ENCODE assay signal across 29 cellular contexts in genomic region chr14:100880271-100881101, GRCh38. TPM values are rescaled to one million over a fixed set of nuclear protein-coding genes. Genes with fewer than 3 reads are reported as not detected.
"Had no signal": no experiment of that assay in that cellular context is flagged by ENCODE, and none has a peak within 500 bp of the region (broad histone marks: within the 10 kb centered on the region; RNA-seq: fewer than 3 reads in every experiment).

No MANE protein-coding gene starts in this region.

- H3K27ac Mint-ChIP-seq: activated CD8-positive, alpha-beta T cell treated with anti-CD3 and anti-CD28 coated beads, Interleukin-2, amount 10 ng/mL, durations not matched to agents 7 days and 5 days; activated naive CD8-positive, alpha-beta T cell treated with anti-CD3 and anti-CD28 coated beads, Interleukin-2, amount 10 ng/mL, durations not matched to agents 7 days and 5 days; T-helper 17 cell; WTC11 had no signal

- H3K4me3 ChIP-seq: adrenal gland, breast epithelium had no signal

- H3K36me3 Mint-ChIP-seq: activated naive CD8-positive, alpha-beta T cell treated with anti-CD3 and anti-CD28 coated beads, Interleukin-2, amount 10 ng/mL, durations not matched to agents 7 days and 5 days had no signal

- H3K4me1 Mint-ChIP-seq: activated naive CD8-positive, alpha-beta T cell treated with anti-CD3 and anti-CD28 coated beads, Interleukin-2, amount 10 ng/mL, durations not matched to agents 7 days and 5 days; T-helper 17 cell; WTC11 had no signal

- H3K9me3 ChIP-seq: adrenal gland had no signal

- ATAC-seq: activated CD8-positive, alpha-beta T cell treated with anti-CD3 and anti-CD28 coated beads, Interleukin-2, amount 10 ng/mL, durations not matched to agents 7 days and 5 days; Panc1; T-helper 17 cell; WTC11 had no signal

- H3K9me3 Mint-ChIP-seq: activated naive CD8-positive, alpha-beta T cell treated with anti-CD3 and anti-CD28 coated beads, Interleukin-2, amount 10 ng/mL, durations not matched to agents 7 days and 5 days had no signal

- H3K27me3 Mint-ChIP-seq: activated naive CD8-positive, alpha-beta T cell treated with anti-CD3 and anti-CD28 coated beads, Interleukin-2, amount 10 ng/mL, durations not matched to agents 7 days and 5 days had no signal

- H3K36me3 ChIP-seq: breast epithelium had no signal

- H3K4me1 ChIP-seq: breast epithelium had no signal

- H3K4me3 Mint-ChIP-seq: activated CD8-positive, alpha-beta T cell treated with anti-CD3 and anti-CD28 coated beads, Interleukin-2, amount 10 ng/mL, durations not matched to agents 7 days and 5 days; activated naive CD8-positive, alpha-beta T cell treated with anti-CD3 and anti-CD28 coated beads, Interleukin-2, amount 10 ng/mL, durations not matched to agents 7 days and 5 days; T-helper 17 cell; WTC11 had no signal

- DNase-seq: activated CD4-positive, alpha-beta T cell treated with anti-CD3 and anti-CD28 coated beads for 48 hours; activated CD4-positive, alpha-beta T cell treated with anti-CD3 and anti-CD28 coated beads, Interleukin-2, amount 50 U/mL, for 4 hours; activated CD4-positive, CD25-positive, alpha-beta regulatory T cell treated with anti-CD3 and anti-CD28 coated beads, Interleukin-2, amount 50 U/mL, for 72 hours; activated CD8-positive, alpha-beta memory T cell treated with anti-CD3 and anti-CD28 coated beads, Interleukin-2, amount 50 U/mL, for 48 hours; activated CD8-positive, alpha-beta T cell treated with anti-CD3 and anti-CD28 coated beads, Interleukin-2, amount 10 ng/mL, durations not matched to agents 7 days and 5 days; activated naive CD4-positive, alpha-beta T cell treated with anti-CD3 and anti-CD28 coated beads, Interleukin-2, amount 50 U/mL, for 16 hours; activated naive CD8-positive, alpha-beta T cell treated with anti-CD3 and anti-CD28 coated beads, Interleukin-2, amount 10 ng/mL, durations not matched to agents 7 days and 5 days; activated T-cell treated with anti-CD3 and anti-CD28 coated beads, Interleukin-2, amount 50 U/mL, for 1 hour; adrenal gland; anterior cingulate cortex; IMR-90; KBM-7; NCI-H1048; NCI-H1930; NCI-H2107; NCI-H2171 treated with DMSO at 0.1 percent for 48 hours; NCI-H226; NCI-H526; NCI-H774; RPMI8226; SHP77 treated with DMSO at 0.1 percent for 48 hours; T-helper 17 cell; T-helper 9 cell had no signal

RNA-seq across cellular contexts. Expression of gene RTL1, which starts 23.0 kb away (rescaled TPM):
- total RNA-seq: activated CD8-positive, alpha-beta T cell treated with anti-CD3 and anti-CD28 coated beads, Interleukin-2, amount 10 ng/mL, durations not matched to agents 7 days and 5 days; activated naive CD8-positive, alpha-beta T cell treated with anti-CD3 and anti-CD28 coated beads, Interleukin-2, amount 10 ng/mL, durations not matched to agents 7 days and 5 days; breast epithelium; IMR-90; LHCN-M2; NCI-H460; OCI-LY7; T-helper 17 cell had no signal

RNA-seq across cellular contexts. Expression of gene MEG3, which starts 54.6 kb away (rescaled TPM):
- total RNA-seq: activated CD8-positive, alpha-beta T cell treated with anti-CD3 and anti-CD28 coated beads, Interleukin-2, amount 10 ng/mL, durations not matched to agents 7 days and 5 days; activated naive CD8-positive, alpha-beta T cell treated with anti-CD3 and anti-CD28 coated beads, Interleukin-2, amount 10 ng/mL, durations not matched to agents 7 days and 5 days; OCI-LY7 had no signal
